Comparison of ENCODE assay signal across 9 cellular contexts in the genomic region with DNA sequence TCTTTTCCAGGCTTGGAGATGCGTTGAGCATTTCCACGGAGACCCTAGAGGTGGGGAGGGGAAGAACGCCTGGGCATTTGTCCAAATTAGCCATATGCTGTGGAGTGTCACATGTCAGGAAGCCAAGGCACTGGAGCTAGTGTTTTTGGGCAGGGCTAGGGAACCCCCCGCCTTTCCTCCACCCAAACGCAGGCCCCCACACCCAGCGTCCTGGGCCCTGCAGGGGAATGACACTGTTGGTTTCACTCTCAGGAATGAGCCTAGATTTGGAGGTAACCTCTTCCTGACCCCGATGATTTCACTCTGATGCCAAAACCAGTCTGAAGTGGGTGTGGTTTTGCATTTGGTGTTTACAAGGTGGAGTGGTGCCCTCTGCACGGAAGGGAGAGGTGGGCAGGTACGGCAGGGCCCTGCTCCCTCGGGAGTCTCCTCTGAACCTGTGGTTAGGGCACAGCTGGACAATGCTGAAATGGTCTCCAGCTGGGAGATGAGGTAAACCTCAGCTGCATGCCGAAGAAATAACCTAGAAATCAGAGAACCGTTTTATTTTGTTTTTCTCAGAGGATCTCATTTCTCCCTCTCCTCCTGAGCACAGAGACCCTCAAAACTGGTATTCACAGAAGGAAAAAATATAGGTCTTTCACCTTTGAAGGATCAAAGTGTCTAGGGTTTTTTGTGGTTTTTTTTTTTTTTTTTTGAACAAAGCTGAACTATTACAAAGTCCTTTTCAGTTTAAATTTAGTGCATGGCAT. TPM values are rescaled to one million over a fixed set of nuclear protein-coding genes. Genes with fewer than 3 reads are reported as not detected.
DNase-seq lines count a peak whose midpoint lies in the region; ATAC-seq lines count a peak whose summit lies in the region.
"Had no signal": no experiment of that assay in that cellular context is flagged by ENCODE, and none has a peak within 500 bp of the region (broad histone marks: within the 10 kb centered on the region; RNA-seq: fewer than 3 reads in every experiment).

No MANE protein-coding gene starts in this region.

- peaks cover 20% of the 10 kb centered on the region for H3K4me1 Mint-ChIP-seq in activated T-helper 17 cell treated with anti-CD3 and anti-CD28 coated beads, Interleukin-2, amount 50 U/mL, for 72 hours

- H3K36me3 Mint-ChIP-seq in activated T-helper 17 cell treated with anti-CD3 and anti-CD28 coated beads, Interleukin-2, amount 50 U/mL, for 72 hours (ENCODE audit: low read depth) = peaks cover 91% of the 10 kb centered on the region

- peak overlapping the region; percentile 71 for H3K4me3 Mint-ChIP-seq in activated T-helper 17 cell treated with anti-CD3 and anti-CD28 coated beads, Interleukin-2, amount 50 U/mL, for 72 hours

- peak overlapping the region; percentile 88 for H3K27ac Mint-ChIP-seq in activated T-helper 17 cell treated with anti-CD3 and anti-CD28 coated beads, Interleukin-2, amount 50 U/mL, for 72 hours

- no peaks in the 10 kb centered on the region for H3K27me3 ChIP-seq in MG63

- no peaks in the 10 kb centered on the region for H3K9me3 ChIP-seq in MG63
- H3K9me3 ChIP-seq: thoracic aorta had no signal

- H3K27me3 Mint-ChIP-seq in activated T-helper 17 cell treated with anti-CD3 and anti-CD28 coated beads, Interleukin-2, amount 50 U/mL, for 72 hours = no peaks in the 10 kb centered on the region

- no peak overlapping the region for H3K4me3 ChIP-seq in MG63
- H3K4me3 ChIP-seq: thoracic aorta had no signal

- DNase-seq in G401 (ENCODE audit: low spot score) = peak; percentile 94
- peak; percentile 46 for DNase-seq in MG63
- peak; percentile 21 for DNase-seq in iPS-NIHi11 (ENCODE audit: low spot score)
- DNase-seq in DMS114 treated with DMSO at 0.1 percent for 48 hours (lab: John Stamatoyannopoulos, UW; ENCODE audit: unreplicated experiment) = no peak
- DNase-seq in KBM-7 = no peak
- DNase-seq in nucleus accumbens (lab: John Stamatoyannopoulos, UW) = no peak

- in situ Hi-C loops in G401 (cut with HindIII; ENCODE audit: low sequenced_read_pairs) = loop anchor here (25.0 kb wide), 1 partner anchor 117 kb away; no protein-coding TSS in a partner anchor
- in situ Hi-C loops in KBM-7 (cut with MboI; ENCODE audit: low pct_unique_long_range_greater_than_20kb, low sequenced_read_pairs) = loop anchor here (25.0 kb wide), 1 partner anchor 442 kb away; no protein-coding TSS in a partner anchor

- peaks cover 81% of the 10 kb centered on the region for H3K36me3 ChIP-seq in MG63
- H3K36me3 ChIP-seq: thoracic aorta had no signal

- peak; percentile 51 for ATAC-seq in GM21576 (IDR thresholded peaks at IDR 0.05; ENCODE audit: unreplicated experiment)
- ATAC-seq in activated T-helper 17 cell treated with anti-CD3 and anti-CD28 coated beads, Interleukin-2, amount 50 U/mL, for 72 hours (replicated peaks) = peak; percentile 93

- no peaks in the 10 kb centered on the region for H3K9me3 Mint-ChIP-seq in activated T-helper 17 cell treated with anti-CD3 and anti-CD28 coated beads, Interleukin-2, amount 50 U/mL, for 72 hours

RNA-seq across cellular contexts. Expression of a gene that starts 29.6 kb away (rescaled TPM):
- 39.2 and 59.6 TPM in 2 replicates for total RNA-seq in G401 (2014; rRNA removed; shearing (Covaris generic))
- 64.8 and 116 TPM in 2 replicates for total RNA-seq in MG63 (2014; rRNA removed; shearing (Covaris generic); ENCODE audit: low replicate concordance)
- 100 to 1,000 TPM in 1 of 2 donors, 10 to 100 TPM in 1; 58.0 to 107 TPM for total RNA-seq in activated T-helper 17 cell treated with anti-CD3 and anti-CD28 coated beads, Interleukin-2, amount 50 U/mL, for 72 hours

Comparison
In these comparisons a context has a peak if more than half of its experiments do, and no peak if none do; other contexts are left out.
1. DNase-seq: peak in G401 (single experiment), MG63 (single experiment) and iPS-NIHi11 (single experiment); none in DMS114 treated with DMSO at 0.1 percent for 48 hours (single experiment), KBM-7 (single experiment) and nucleus accumbens (0 of 56).